8 cellular contexts compared by ENCODE assay signal in the genomic region with DNA sequence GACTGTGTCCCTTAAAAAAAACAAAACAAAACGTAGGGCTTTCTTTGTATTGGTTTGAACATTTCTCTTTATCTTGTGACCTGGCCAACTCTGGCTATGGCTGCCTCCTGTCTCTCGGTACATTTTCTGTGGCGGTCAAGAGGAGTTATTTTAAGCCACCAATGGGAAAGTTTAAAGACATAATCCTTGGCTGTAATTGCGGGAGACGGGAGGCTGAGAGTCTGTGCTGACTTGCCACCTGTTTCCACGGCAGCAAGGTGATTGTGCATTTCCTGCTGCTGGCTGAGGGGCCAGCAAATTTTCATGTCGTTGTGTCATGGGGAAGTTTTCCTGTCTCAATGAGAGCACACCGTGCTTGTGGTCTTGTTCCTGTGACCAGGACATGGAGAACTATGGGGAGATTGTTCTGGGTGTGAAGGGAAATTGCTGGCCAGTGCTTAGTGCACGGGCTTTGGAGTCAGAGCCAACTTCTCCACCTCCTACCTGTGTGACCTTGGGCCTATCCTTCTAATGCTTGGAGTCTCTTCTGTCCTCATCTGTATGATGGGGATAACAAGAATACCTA. TPM values are rescaled to one million over a fixed set of nuclear protein-coding genes. Genes with fewer than 3 reads are reported as not detected.
DNase-seq lines count a peak whose midpoint lies in the region; ATAC-seq, FAIRE-seq and TF ChIP-seq lines count a peak whose summit lies in the region.

No MANE protein-coding gene starts in this region.

- no peak overlapping the region for H3K4me3 ChIP-seq in A673 (ENCODE audit: low read depth, low read length, poor library complexity, severe bottlenecking)

- H3K4me1 Mint-ChIP-seq in activated T-helper 2 cell treated with anti-CD3 and anti-CD28 coated beads, Interferon-gamma antibody, Interleukin-2, Interleukin-4, amounts not matched to agents 10 μg/mL and 5 μg/mL and 100 μg/mL, durations not matched to agents 14 hours and 24 hours and 36 hours (ENCODE audit: low read depth): peaks cover 41% of the 10 kb centered on the region

- peak overlapping the region; percentile 80 for H3K27ac Mint-ChIP-seq in activated T-helper 2 cell treated with anti-CD3 and anti-CD28 coated beads, Interferon-gamma antibody, Interleukin-2, Interleukin-4, amounts not matched to agents 10 μg/mL and 5 μg/mL and 100 μg/mL, durations not matched to agents 14 hours and 24 hours and 36 hours

- no peak for TF ChIP-seq CTCF in A673 (conservative IDR thresholded peaks at IDR 0.05; ENCODE audit: low read depth, low read length)
- no peak for TF ChIP-seq CTCF in GM10266 (IDR thresholded peaks at IDR 0.05; ENCODE audit: control insufficient read depth, insufficient read depth, low read depth, missing control alignments)

- H3K4me3 Mint-ChIP-seq in activated T-helper 2 cell treated with anti-CD3 and anti-CD28 coated beads, Interferon-gamma antibody, Interleukin-2, Interleukin-4, amounts not matched to agents 10 μg/mL and 5 μg/mL and 100 μg/mL, durations not matched to agents 14 hours and 24 hours and 36 hours (ENCODE audit: low read depth): peak overlapping the region; percentile 56

- intact Hi-C loops in activated T-helper 2 cell treated with anti-CD3 and anti-CD28 coated beads, Interferon-gamma antibody, Interleukin-2, Interleukin-4, amounts not matched to agents 10 μg/mL and 5 μg/mL and 100 μg/mL, durations not matched to agents 14 hours and 24 hours and 36 hours (cut with micrococcal nuclease): no loop called here
- intact Hi-C loops in A673 (cut with micrococcal nuclease; ENCODE audit: unreplicated experiment): no loop called here

- no peaks in the 10 kb centered on the region for H3K9me3 Mint-ChIP-seq in activated T-helper 2 cell treated with anti-CD3 and anti-CD28 coated beads, Interferon-gamma antibody, Interleukin-2, Interleukin-4, amounts not matched to agents 10 μg/mL and 5 μg/mL and 100 μg/mL, durations not matched to agents 14 hours and 24 hours and 36 hours

- H3K9me3 ChIP-seq in A673 (ENCODE audit: low read depth, low read length, poor library complexity, severe bottlenecking): no peaks in the 10 kb centered on the region

- no peak overlapping the region for H3K27ac ChIP-seq in A673 (ENCODE audit: low read depth, low read length, poor library complexity, severe bottlenecking)

- TF ChIP-seq POLR2A in H54 (IDR thresholded peaks at IDR 0.05; ENCODE audit: low read depth, low read length): no peak

- in situ Hi-C loops in G401 (cut with HindIII; ENCODE audit: low sequenced_read_pairs): no loop called here

- peak; percentile 46 for ATAC-seq in left lobe of liver
- no peak for ATAC-seq in HG03439 (IDR thresholded peaks at IDR 0.05; ENCODE audit: unreplicated experiment)

- no peaks in the 10 kb centered on the region for H3K27me3 ChIP-seq in A673 (replicated peaks; ENCODE audit: insufficient read depth, low read depth, low read length, poor library complexity)

- peaks cover 38% of the 10 kb centered on the region for H3K36me3 Mint-ChIP-seq in activated T-helper 2 cell treated with anti-CD3 and anti-CD28 coated beads, Interferon-gamma antibody, Interleukin-2, Interleukin-4, amounts not matched to agents 10 μg/mL and 5 μg/mL and 100 μg/mL, durations not matched to agents 14 hours and 24 hours and 36 hours (ENCODE audit: low read depth)

- POLR2A ChIA-PET in A673 (lab: Charles Lee; ENCODE audit: low non-redundant PET): no interaction called here

- H3K27me3 Mint-ChIP-seq in activated T-helper 2 cell treated with anti-CD3 and anti-CD28 coated beads, Interferon-gamma antibody, Interleukin-2, Interleukin-4, amounts not matched to agents 10 μg/mL and 5 μg/mL and 100 μg/mL, durations not matched to agents 14 hours and 24 hours and 36 hours (ENCODE audit: low read depth): no peaks in the 10 kb centered on the region

- CTCF ChIA-PET in A673 (lab: Charles Lee): no interaction called here

- peaks cover 5% of the 10 kb centered on the region for H3K4me1 ChIP-seq in A673 (ENCODE audit: insufficient read depth, low read length, poor library complexity, severe bottlenecking)

- no TSS peak for BruUV-seq in A673 (replicated peaks; lab: Mats Ljungman, UMichigan)

- H3K36me3 ChIP-seq in A673 (ENCODE audit: insufficient read depth, low read length, poor library complexity, severe bottlenecking): no peaks in the 10 kb centered on the region

- DNase-seq in G401 (ENCODE audit: low spot score): peak; percentile 81
- DNase-seq in NCI-H146 (lab: John Stamatoyannopoulos, UW): peak; percentile 66
- DNase-seq in activated T-helper 2 cell treated with anti-CD3 and anti-CD28 coated beads, Interferon-gamma antibody, Interleukin-2, Interleukin-4, amounts not matched to agents 10 μg/mL and 5 μg/mL and 100 μg/mL, durations not matched to agents 14 hours and 24 hours and 36 hours (ENCODE audit: low spot score): no peak
- no peak for DNase-seq in left lobe of liver (ENCODE audit: low spot score)
- no peak for DNase-seq in A673 (ENCODE audit: low spot score)
- no peak for DNase-seq in GM10266 (ENCODE audit: extremely low spot score)
- no peak for DNase-seq in H54 (ENCODE audit: insufficient read length, low spot score)

- FAIRE-seq in H54 (lab: Jason Lieb, UNC): no peak

RNA-seq across cellular contexts. Expression of gene PTPRJ, which starts 11.0 kb away (rescaled TPM):
- 1.3 and 1.5 TPM in 2 replicates for total RNA-seq in G401 (2014; rRNA removed; shearing (Covaris generic))
- total RNA-seq in activated T-helper 2 cell treated with anti-CD3 and anti-CD28 coated beads, Interferon-gamma antibody, Interleukin-2, Interleukin-4, amounts not matched to agents 10 μg/mL and 5 μg/mL and 100 μg/mL, durations not matched to agents 14 hours and 24 hours and 36 hours: 50.9 and 53.2 TPM in 2 replicates
- 22.7 TPM for total RNA-seq in left lobe of liver
- total RNA-seq in A673 (2021): 11.8 and 12.1 TPM in 2 replicates

Comparison
In these comparisons a context has a peak if more than half of its experiments do, and no peak if none do; other contexts are left out.
1. DNase-seq: peak in G401 (single experiment) and NCI-H146 (single experiment); none in activated T-helper 2 cell treated with anti-CD3 and anti-CD28 coated beads, Interferon-gamma antibody, Interleukin-2, Interleukin-4, amounts not matched to agents 10 μg/mL and 5 μg/mL and 100 μg/mL, durations not matched to agents 14 hours and 24 hours and 36 hours (single experiment), left lobe of liver (single experiment), A673 (single experiment), GM10266 (single experiment) and H54 (single experiment).